ENCODE assay signal across 25 cellular contexts in genomic region chr5:34037829-34038228, GRCh38. TPM values are rescaled to one million over a fixed set of nuclear protein-coding genes. Genes with fewer than 3 reads are reported as not detected.
"Had no signal": no experiment of that assay in that cellular context is flagged by ENCODE, and none has a peak within 500 bp of the region (broad histone marks: within the 10 kb centered on the region; RNA-seq: fewer than 3 reads in every experiment).

No MANE protein-coding gene starts in this region.

- H3K79me2 ChIP-seq: hepatocyte had no signal

- H3K36me3 ChIP-seq: lower lobe of right lung, thoracic aorta had no signal

- DNase-seq: cortex of kidney; dorsolateral prefrontal cortex; effector CD8-positive, alpha-beta T cell; foreskin keratinocyte; head of caudate nucleus; kidney; left cardiac atrium; left ventricle myocardium inferior; lower lobe of right lung; natural killer cell; occipital lobe; psoas muscle; stimulated activated CD4-positive, alpha-beta T cell treated with anti-CD3 and anti-CD28 coated beads, Interleukin-12 subunit alpha, Interleukin-12 subunit beta, amount 100 ng/mL, for 4 hours; stimulated activated naive CD4-positive, alpha-beta T cell; stomach; substantia nigra; trophoblast cell had no signal

- H3K27me3 Mint-ChIP-seq: memory B cell had no signal

- H3K4me3 ChIP-seq: dorsolateral prefrontal cortex, hepatocyte, left ventricle myocardium inferior, lower lobe of right lung, psoas muscle, skin epidermis, stomach, thoracic aorta had no signal

- H2AFZ ChIP-seq: hepatocyte had no signal

- H3K4me2 ChIP-seq: hepatocyte had no signal

- H3K27me3 ChIP-seq: dorsolateral prefrontal cortex, foreskin keratinocyte, hepatocyte, stomach had no signal

- ATAC-seq: foreskin keratinocyte, left cardiac atrium, natural killer cell, psoas muscle had no signal

- H3K4me3 Mint-ChIP-seq: memory B cell, mesothelial cell of epicardium, natural killer cell had no signal

- H3K9me3 Mint-ChIP-seq: memory B cell, mesothelial cell of epicardium, natural killer cell had no signal

- H3K4me1 ChIP-seq: foreskin keratinocyte had no signal

- H3K27ac ChIP-seq: foreskin keratinocyte, hepatocyte, left ventricle myocardium inferior, lower lobe of right lung, psoas muscle had no signal

- H3K27ac Mint-ChIP-seq: memory B cell, mesothelial cell of epicardium, natural killer cell had no signal

- H3K9me3 ChIP-seq: left ventricle myocardium inferior, lower lobe of right lung, psoas muscle, stomach, thoracic aorta had no signal

RNA-seq across cellular contexts. Expression of gene SLC45A2, which starts 53.3 kb away (rescaled TPM):
- total RNA-seq: foreskin keratinocyte, left ventricle myocardium inferior, lower lobe of right lung, natural killer cell, sciatic nerve, stomach, thoracic aorta, urinary bladder had no signal
- polyA plus RNA-seq: esophagus, foreskin keratinocyte, urinary bladder had no signal
